9 cellular contexts compared by ENCODE assay signal in the genomic region with DNA sequence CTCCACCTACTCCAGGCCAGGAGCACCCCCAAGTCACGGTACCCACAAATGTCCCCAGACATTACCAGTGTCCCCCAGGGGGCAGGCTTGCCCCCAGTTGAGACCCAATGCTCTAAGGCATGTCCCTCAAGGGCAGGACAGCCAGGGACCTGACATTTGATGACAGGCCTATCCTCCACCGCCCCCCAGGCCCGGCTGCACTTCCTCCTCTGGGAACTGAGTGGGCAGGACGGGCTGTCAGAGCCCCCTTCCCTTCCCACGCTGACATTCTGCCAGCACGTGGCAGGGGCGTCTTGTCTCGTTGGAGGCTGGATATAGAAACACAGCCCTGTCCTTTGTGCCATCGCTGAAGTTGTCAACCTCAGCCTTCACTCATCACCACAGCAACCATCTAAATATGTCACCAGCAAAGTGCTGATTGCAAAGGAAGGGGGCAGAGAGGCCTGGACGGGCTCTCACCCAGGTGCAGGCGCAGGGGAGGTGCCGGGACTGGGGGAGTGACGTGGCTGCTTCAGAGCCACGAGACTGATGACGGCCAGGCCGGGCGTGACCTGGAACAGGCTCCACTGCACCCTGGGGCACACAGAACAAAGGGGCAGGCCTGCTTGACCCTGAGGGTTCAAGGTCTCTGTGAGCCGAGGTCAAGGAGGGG. TPM values are rescaled to one million over a fixed set of nuclear protein-coding genes. Genes with fewer than 3 reads are reported as not detected.
DNase-seq lines count a peak whose midpoint lies in the region; ATAC-seq, FAIRE-seq and TF ChIP-seq lines count a peak whose summit lies in the region.
"Had no signal": no experiment of that assay in that cellular context is flagged by ENCODE, and none has a peak within 500 bp of the region (broad histone marks: within the 10 kb centered on the region; RNA-seq: fewer than 3 reads in every experiment).

No MANE protein-coding gene starts in this region.

- H3K36me3 ChIP-seq in brain microvascular endothelial cell (replicated peaks) (no peaks in the 10 kb centered on the region), thyroid gland (no peaks in the 10 kb centered on the region)

- FAIRE-seq in GM18507 (lab: Jason Lieb, UNC), result peak; percentile 86

- H3K4me1 ChIP-seq in thyroid gland, result no peaks in the 10 kb centered on the region

- no peaks in the 10 kb centered on the region for H3K9me3 ChIP-seq in thyroid gland

- no peak overlapping the region for H3K27ac Mint-ChIP-seq in neural crest cell (ENCODE audit: unreplicated experiment)

- peak; percentile 69 for ATAC-seq in HG02885 (IDR thresholded peaks at IDR 0.05; ENCODE audit: poor library complexity, unreplicated experiment)

- in situ Hi-C loops in brain microvascular endothelial cell (cut with HindIII; ENCODE audit: low pct_ligation_motif_present, low sequenced_read_pairs), result no loop called here

- no peaks in the 10 kb centered on the region for H3K36me3 Mint-ChIP-seq in neural crest cell (ENCODE audit: low read depth)

- no peaks in the 10 kb centered on the region for H3K9me3 Mint-ChIP-seq in neural crest cell

- H3K27me3 ChIP-seq in brain microvascular endothelial cell (replicated peaks) (no peaks in the 10 kb centered on the region), thyroid gland (no peaks in the 10 kb centered on the region)

- H3K27me3 Mint-ChIP-seq in neural crest cell (ENCODE audit: low read depth), result no peaks in the 10 kb centered on the region

- peak; percentile 32 for TF ChIP-seq CTCF in brain microvascular endothelial cell (IDR thresholded peaks at IDR 0.05; ENCODE audit: low read depth, low read length, missing control alignments)
- no peak for TF ChIP-seq CTCF in neural crest cell (conservative IDR thresholded peaks at IDR 0.05)
- TF ChIP-seq CTCF in thyroid gland (IDR thresholded peaks at IDR 0.05), result no peak

- intact Hi-C loops in thyroid gland (cut with DNase I), result no loop called here

- DNase-seq in GM18507 (ENCODE audit: extremely low spot score, insufficient read length, low read depth) (no peak), brain microvascular endothelial cell (no peak), neural crest cell (ENCODE audit: low read depth, low spot score) (peak; percentile 14), NCI-H2029 (lab: John Stamatoyannopoulos, UW) (no peak), islet precursor cell (no peak), thyroid gland (no peak)
- no peak for DNase-seq in activated CD4-positive, alpha-beta T cell treated with anti-CD3 and anti-CD28 coated beads, Interleukin-2, amount 50 U/mL, for 4 hours
- DNase-seq: NCI-H226 had no signal

- WGBS in thyroid gland, 2 donors, result 69 to 75% methylated on average over 9 to 17 of the region's 18 CpGs

- H3K4me3 Mint-ChIP-seq in neural crest cell, result no peak overlapping the region

- H3K27ac ChIP-seq in brain microvascular endothelial cell, result no peak overlapping the region
- no peak overlapping the region for H3K27ac ChIP-seq in thyroid gland

- peaks cover 17% of the 10 kb centered on the region for H3K4me1 Mint-ChIP-seq in neural crest cell

- H3K4me3 ChIP-seq in brain microvascular endothelial cell (ENCODE audit: low read depth, low read length) (no peak overlapping the region), thyroid gland (replicated peaks in 1 of 3) (no peak overlapping the region)

- TF ChIP-seq POLR2A in thyroid gland (IDR thresholded peaks at IDR 0.05), result no peak

RNA-seq across cellular contexts. Expression of a gene that starts 38.4 kb away (rescaled TPM):
- total RNA-seq in neural crest cell (13.9 and 15.1 TPM in 2 replicates), thyroid gland (1 to 10 TPM; 3.8 to 6.9 (median 5.6) TPM)

RNA-seq across cellular contexts. Expression of a gene that starts 57.1 kb away (rescaled TPM):
- total RNA-seq in neural crest cell, result 19.9 and 24.4 TPM in 2 replicates
- total RNA-seq in thyroid gland, result under 1 TPM; 0.27 to 0.67 (median 0.40) TPM

Comparison
In these comparisons a context has a peak if more than half of its experiments do, and no peak if none do; other contexts are left out.
1. RNA of a gene that starts 57.1 kb away (total RNA-seq): 19.9 to 24.4 TPM in neural crest cell; 0.27 to 0.67 TPM in thyroid gland; every median in the first group is over 10 times any median in the second.